22 cellular contexts compared by ENCODE assay signal in the genomic region with DNA sequence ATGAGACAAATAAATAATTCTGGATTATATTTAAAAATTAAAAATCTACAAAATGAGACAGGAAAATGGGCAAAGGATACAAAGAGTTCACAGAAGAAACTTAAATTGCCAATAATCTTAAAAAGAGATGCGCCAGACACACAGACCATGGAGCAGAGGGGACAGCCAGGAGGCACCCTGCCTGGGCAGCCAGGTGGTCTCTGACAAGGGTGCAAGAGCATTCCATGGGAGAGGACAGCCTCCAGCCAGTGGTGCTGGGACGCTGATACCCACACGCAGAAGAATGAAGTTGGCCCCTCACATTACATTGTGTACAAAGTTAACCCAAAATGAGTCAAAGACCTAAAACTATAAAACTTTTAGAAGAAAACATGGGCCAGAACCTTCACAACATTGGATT.
"Had no signal": no experiment of that assay in that cellular context is flagged by ENCODE, and none has a peak within 500 bp of the region (broad histone marks: within the 10 kb centered on the region; RNA-seq: fewer than 3 reads in every experiment).

No MANE protein-coding gene starts in this region.

- H3K36me3 Mint-ChIP-seq: activated naive CD8-positive, alpha-beta T cell treated with anti-CD3 and anti-CD28 coated beads, Interleukin-2, amount 10 ng/mL, durations not matched to agents 7 days and 5 days had no signal

- H3K27ac Mint-ChIP-seq: activated B cell treated with CpG ODN at 0.5 μM for 24 hours; activated CD4-positive, alpha-beta T cell treated with anti-CD3 and anti-CD28 coated beads for 36 hours; activated naive CD8-positive, alpha-beta T cell treated with anti-CD3 and anti-CD28 coated beads, Interleukin-2, amount 10 ng/mL, durations not matched to agents 7 days and 5 days; activated T-helper 1 cell treated with anti-CD3 and anti-CD28 coated beads, Interleukin-12 subunit alpha, Interleukin-12 subunit beta, Interleukin-2, Interleukin-4 antibody, amounts not matched to agents 30 ng/mL and 10 ng/mL and 1 ng/mL, durations not matched to agents 14 hours and 24 hours and 36 hours; stimulated activated memory B cell treated with anti-CD40 and anti-IgM and Interleukin-4, amounts not matched to agents 10 μg/mL and 1 μg/mL and 100 μg/mL, for 72 hours had no signal

- H3K36me3 ChIP-seq: neural progenitor cell, right atrium auricular region had no signal

- H3K27me3 Mint-ChIP-seq: activated B cell treated with CpG ODN at 0.5 μM for 24 hours; activated CD4-positive, alpha-beta T cell treated with anti-CD3 and anti-CD28 coated beads for 36 hours; activated naive CD8-positive, alpha-beta T cell treated with anti-CD3 and anti-CD28 coated beads, Interleukin-2, amount 10 ng/mL, durations not matched to agents 7 days and 5 days; naive B cell; stimulated activated memory B cell treated with anti-CD40 and anti-IgM and Interleukin-4, amounts not matched to agents 10 μg/mL and 1 μg/mL and 100 μg/mL, for 72 hours; T-helper 17 cell had no signal

- H3K4me3 Mint-ChIP-seq: activated B cell treated with CpG ODN at 0.5 μM for 24 hours; activated CD4-positive, alpha-beta T cell treated with anti-CD3 and anti-CD28 coated beads for 36 hours; activated naive CD8-positive, alpha-beta T cell treated with anti-CD3 and anti-CD28 coated beads, Interleukin-2, amount 10 ng/mL, durations not matched to agents 7 days and 5 days; activated T-helper 1 cell treated with anti-CD3 and anti-CD28 coated beads, Interleukin-12 subunit alpha, Interleukin-12 subunit beta, Interleukin-2, Interleukin-4 antibody, amounts not matched to agents 30 ng/mL and 10 ng/mL and 1 ng/mL, durations not matched to agents 14 hours and 24 hours and 36 hours; naive B cell; neural progenitor cell; stimulated activated memory B cell treated with anti-CD40 and anti-IgM and Interleukin-4, amounts not matched to agents 10 μg/mL and 1 μg/mL and 100 μg/mL, for 72 hours; T-helper 17 cell had no signal

- H3K27me3 ChIP-seq: heart left ventricle, neural progenitor cell, right atrium auricular region, stomach had no signal

- DNase-seq: activated B cell treated with CpG ODN at 0.5 μM for 24 hours; activated CD4-positive, alpha-beta T cell treated with anti-CD3 and anti-CD28 coated beads, Interleukin-2, amount 50 U/mL, for 48 hours; amygdala; cerebellar nuclear complex; left cardiac atrium; naive B cell; stimulated activated CD4-positive, alpha-beta T cell treated with anti-CD3 and anti-CD28 coated beads, Interleukin-2, amount 100 ng/mL, for 24 hours; stomach; SW 1271; T-helper 17 cell; trophoblast cell had no signal

- ATAC-seq: activated CD4-positive, alpha-beta T cell treated with anti-CD3 and anti-CD28 coated beads for 36 hours; heart left ventricle; left cardiac atrium; psoas muscle; stimulated activated memory B cell treated with anti-CD40 and anti-IgM and Interleukin-4, amounts not matched to agents 10 μg/mL and 1 μg/mL and 100 μg/mL, for 72 hours; T-helper 17 cell had no signal

- H3K9me3 ChIP-seq: heart left ventricle, psoas muscle, right atrium auricular region, stomach had no signal

- H3K4me3 ChIP-seq: heart left ventricle, lung, neural progenitor cell, psoas muscle, right atrium auricular region, SK-N-MC, skin epidermis, stomach had no signal

- H3K27ac ChIP-seq: heart left ventricle, neural progenitor cell, psoas muscle, right atrium auricular region, SK-N-MC, skin epidermis, stomach had no signal

- H3K9me3 Mint-ChIP-seq: activated B cell treated with CpG ODN at 0.5 μM for 24 hours; activated naive CD8-positive, alpha-beta T cell treated with anti-CD3 and anti-CD28 coated beads, Interleukin-2, amount 10 ng/mL, durations not matched to agents 7 days and 5 days; activated T-helper 1 cell treated with anti-CD3 and anti-CD28 coated beads, Interleukin-12 subunit alpha, Interleukin-12 subunit beta, Interleukin-2, Interleukin-4 antibody, amounts not matched to agents 30 ng/mL and 10 ng/mL and 1 ng/mL, durations not matched to agents 14 hours and 24 hours and 36 hours; naive B cell; stimulated activated memory B cell treated with anti-CD40 and anti-IgM and Interleukin-4, amounts not matched to agents 10 μg/mL and 1 μg/mL and 100 μg/mL, for 72 hours had no signal

- H3K4me1 ChIP-seq: neural progenitor cell, psoas muscle had no signal
